In the genomic region with DNA sequence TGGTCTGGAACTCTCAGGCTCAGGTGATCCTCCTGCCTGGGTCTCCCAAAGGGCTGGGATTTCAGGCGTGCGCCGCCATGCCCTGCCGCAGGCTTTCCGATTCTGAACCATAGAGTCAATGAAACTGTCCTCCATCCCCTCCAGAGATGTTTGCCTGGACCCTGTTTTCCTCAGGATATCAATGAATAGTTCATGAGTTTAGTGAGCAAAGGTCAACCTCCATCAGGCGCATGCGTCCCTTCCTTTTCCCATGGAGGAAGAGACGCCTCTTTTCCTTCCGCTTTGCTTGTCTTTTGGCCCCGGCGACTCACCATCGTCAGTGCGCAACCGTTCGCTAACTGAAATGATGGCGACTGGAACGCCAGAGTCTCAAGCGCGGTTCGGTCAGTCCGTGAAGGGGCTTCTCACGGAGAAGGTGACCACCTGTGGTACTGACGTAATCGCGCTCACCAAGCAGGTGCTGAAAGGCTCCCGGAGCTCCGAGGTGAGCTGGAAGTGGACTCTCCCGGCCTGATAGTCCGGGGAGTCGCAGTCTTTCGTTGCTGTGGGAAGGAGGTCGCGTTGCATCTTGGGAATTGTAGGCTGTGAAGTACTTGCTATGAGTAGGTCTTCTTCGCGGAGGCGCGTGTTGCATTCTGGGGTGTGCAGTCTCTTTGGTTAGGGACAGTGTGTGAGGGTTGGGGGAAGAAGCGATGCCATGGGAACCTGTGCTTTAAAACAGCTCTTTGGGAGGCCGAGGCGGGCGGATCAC, we compare ENCODE assay signal across 8 cellular contexts.
DNase-seq lines count a peak whose midpoint lies in the region; ATAC-seq lines count a peak whose summit lies in the region.

A gene with protein sequence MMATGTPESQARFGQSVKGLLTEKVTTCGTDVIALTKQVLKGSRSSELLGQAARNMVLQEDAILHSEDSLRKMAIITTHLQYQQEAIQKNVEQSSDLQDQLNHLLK (plus strand): TSS at position 316 of the 751 bp plus-strand sequence. CDS start 28 bp downstream, at position 344.

- DNase-seq in AG08396 (ENCODE audit: low spot score) (peak; percentile 86), NCI-H345 treated with DMSO at 0.1 percent for 48 hours (lab: John Stamatoyannopoulos, UW; ENCODE audit: unreplicated experiment) (peak; percentile 88), cerebellar cortex (ENCODE audit: low spot score) (peak; percentile 99), islet precursor cell (peak; percentile 99)
- DNase-seq in activated CD4-positive, CD25-positive, alpha-beta regulatory T cell treated with anti-CD3 and anti-CD28 coated beads, Interleukin-2, amount 50 U/mL, for 16 hours (ENCODE audit: low read depth, low spot score), result peak; percentile 76
- peak; percentile 80 to 82 (median 82) for DNase-seq in stimulated activated CD4-positive, alpha-beta T cell treated with anti-CD3 and anti-CD28 coated beads, Interleukin-12 subunit alpha, Interleukin-12 subunit beta, amount 100 ng/mL, for 48 hours (ENCODE audit: low read depth in 2 of 3, low spot score in 1 of 3)

- ATAC-seq in GM19023 (IDR thresholded peaks at IDR 0.05; ENCODE audit: unreplicated experiment) (peak; percentile 97), HG03280 (IDR thresholded peaks at IDR 0.05; ENCODE audit: unreplicated experiment) (peak; percentile 98)

Comparison
In these comparisons a context has a peak if more than half of its experiments do, and no peak if none do; other contexts are left out.
1. Peak in every context shown above with its lines: DNase-seq and ATAC-seq.